Comparison of ENCODE assay signal across 8 cellular contexts in genomic region chr4:52658671-52659015, GRCh38. TPM values are rescaled to one million over a fixed set of nuclear protein-coding genes. Genes with fewer than 3 reads are reported as not detected.
DNase-seq lines count a peak whose midpoint lies in the region; ATAC-seq and TF ChIP-seq lines count a peak whose summit lies in the region.

No MANE protein-coding gene starts in this region.

- peak overlapping the region; percentile 91 for H2AFZ ChIP-seq in mammary epithelial cell (ENCODE audit: low read depth, low read length)

- peak overlapping the region; percentile 82 to 84 for H3K4me3 Mint-ChIP-seq in activated T-cell treated with anti-CD3 and anti-CD28 coated beads, Interleukin-2, amount 50 U/mL, for 72 hours

- H3K79me2 ChIP-seq in mammary epithelial cell (ENCODE audit: insufficient read depth, low read length) = peaks cover 57% of the 10 kb centered on the region

- TF ChIP-seq EP300 in upper lobe of left lung (IDR thresholded peaks at IDR 0.05) = no peak

- H3K9me3 ChIP-seq in HUES6 (ENCODE audit: control insufficient read depth, insufficient read depth, low read depth, low read length) (peaks cover 10% of the 10 kb centered on the region), mammary epithelial cell (replicated peaks; ENCODE audit: insufficient read depth, low read length) (no peaks in the 10 kb centered on the region), upper lobe of left lung (no peaks in the 10 kb centered on the region)

- dilution Hi-C loops in mammary epithelial cell (cut with HindIII; ENCODE audit: low sequenced_read_pairs) = loop anchor here (5.0 kb wide), 2 partner anchors 51 to 101 kb away; no protein-coding TSS in a partner anchor

- H3K9ac ChIP-seq in HUES6 (ENCODE audit: low read length) (peak overlapping the region; percentile 96), mammary epithelial cell (ENCODE audit: insufficient read depth, low read length) (peak overlapping the region; percentile 60)

- H4K20me1 ChIP-seq in mammary epithelial cell (ENCODE audit: insufficient read depth, low read length) = no peaks in the 10 kb centered on the region

- H3K36me3 Mint-ChIP-seq in activated T-cell treated with anti-CD3 and anti-CD28 coated beads, Interleukin-2, amount 50 U/mL, for 72 hours (ENCODE audit: insufficient read depth in 2 of 2) = peaks cover 5 to 7% of the 10 kb centered on the region in 2 donors

- intact Hi-C loops in mammary epithelial cell (cut with micrococcal nuclease) = loop anchor here (1.0 to 5.0 kb wide), 2 partner anchors 54 to 282 kb away; no protein-coding TSS in a partner anchor
- intact Hi-C loops in lower leg skin (cut with DNase I; ENCODE audit: low total_unique reads) = loop anchor here (10.0 kb wide), 1 partner anchor 56 kb away; no protein-coding TSS in a partner anchor

- TF ChIP-seq POLR2A in lower leg skin (IDR thresholded peaks at IDR 0.05) = no peak
- no peak for TF ChIP-seq POLR2A in upper lobe of left lung (IDR thresholded peaks at IDR 0.05)

- peak in 1 of 2 donors; percentile 11 for DNase-seq in activated T-cell treated with anti-CD3 and anti-CD28 coated beads, Interleukin-2, amount 50 U/mL, for 72 hours
- DNase-seq in activated T-cell treated with anti-CD3 and anti-CD28 coated beads, Interleukin-2, amount 50 U/mL, for 48 hours = no peak
- DNase-seq in mammary epithelial cell (no peak), lower leg skin (ENCODE audit: low spot score in 2 of 2) (no peak), upper lobe of left lung (no peak), AML-193 (lab: John Stamatoyannopoulos, UW) (no peak)

- no peak for TF ChIP-seq CTCF in mammary epithelial cell (conservative IDR thresholded peaks at IDR 0.05 in 1 of 2, IDR thresholded peaks at IDR 0.05 in 1 of 2; ENCODE audit: extremely low read depth in 1 of 2, insufficient read depth in 1 of 2, low read depth in 1 of 2, low read length in 2 of 2)
- TF ChIP-seq CTCF in lower leg skin (IDR thresholded peaks at IDR 0.05) = no peak
- TF ChIP-seq CTCF in upper lobe of left lung (IDR thresholded peaks at IDR 0.05) = no peak

- peaks cover 10% of the 10 kb centered on the region; the same call in 1 of the 2 replicates for H3K27me3 ChIP-seq in HUES6 (ENCODE audit: control insufficient read depth, insufficient read depth, low read length)
- no peaks in the 10 kb centered on the region for H3K27me3 ChIP-seq in mammary epithelial cell (ENCODE audit: insufficient read depth, low read length)
- H3K27me3 ChIP-seq in upper lobe of left lung = no peaks in the 10 kb centered on the region

- WGBS in mammary epithelial cell (ENCODE audit: low coverage, missing lambda C conversion rate) = 0% methylated on average over 1 of the region's 37 CpGs
- 0 to 1% methylated on average over 8 to 12 of the region's 37 CpGs for WGBS in lower leg skin, 2 donors
- WGBS in upper lobe of left lung, 2 donors = 1 to 2% methylated on average over 16 to 18 of the region's 37 CpGs

- in situ Hi-C loops in mammary epithelial cell (cut with MboI; ENCODE audit: low sequenced_read_pairs in 2 of 2) = no loop called here

- H3K27ac ChIP-seq in HUES6 (ENCODE audit: low read depth, low read length) (peak overlapping the region; percentile 82), mammary epithelial cell (ENCODE audit: insufficient read depth, low read depth, low read length) (peak overlapping the region; percentile 71), upper lobe of left lung (peak overlapping the region; percentile 87 to 98 (median 94))

- peak overlapping the region; percentile 86 for H3K4me2 ChIP-seq in mammary epithelial cell (ENCODE audit: insufficient read depth, low read depth, low read length)

- H3K27ac Mint-ChIP-seq in activated T-cell treated with anti-CD3 and anti-CD28 coated beads, Interleukin-2, amount 50 U/mL, for 72 hours = no peak overlapping the region

- ATAC-seq in activated T-cell treated with anti-CD3 and anti-CD28 coated beads, Interleukin-2, amount 50 U/mL, for 72 hours (replicated peaks in 1 of 2) = no peak
- ATAC-seq in upper lobe of left lung (ENCODE audit: low FRiP score in 2 of 2) (no peak), esophagus mucosa (no peak)

- no TSS peak for BruUV-seq in mammary epithelial cell (replicated peaks; lab: Mats Ljungman, UMichigan)

- peaks cover 20% of the 10 kb centered on the region for H3K36me3 ChIP-seq in HUES6 (ENCODE audit: control insufficient read depth, insufficient read depth, low read length)
- H3K36me3 ChIP-seq in mammary epithelial cell (ENCODE audit: insufficient read depth, low read length) = no peaks in the 10 kb centered on the region
- no peaks in the 10 kb centered on the region for H3K36me3 ChIP-seq in upper lobe of left lung

- no peaks in the 10 kb centered on the region for H3K9me3 Mint-ChIP-seq in activated T-cell treated with anti-CD3 and anti-CD28 coated beads, Interleukin-2, amount 50 U/mL, for 72 hours

- CTCF ChIA-PET in mammary epithelial cell (lab: Charles Lee; ENCODE audit: low non-redundant PET) = interaction anchor here (0.7 kb wide), 1 partner anchor 10 kb away, joined by 4 read pairs; no protein-coding TSS in a partner anchor

- H3K27me3 Mint-ChIP-seq in activated T-cell treated with anti-CD3 and anti-CD28 coated beads, Interleukin-2, amount 50 U/mL, for 72 hours (ENCODE audit: low read depth) = peaks cover 29% of the 10 kb centered on the region

- H3K4me3 ChIP-seq in HUES6 (ENCODE audit: low read depth, low read length) (peak overlapping the region; percentile 78), mammary epithelial cell (replicated peaks in 1 of 3; ENCODE audit: insufficient read depth in 1 of 3, low read depth in 2 of 3, low read length in 3 of 3) (peak overlapping the region; percentile 69 to 83 (median 72)), lower leg skin (ENCODE audit: low read depth, poor library complexity, severe bottlenecking) (peak overlapping the region; percentile 74), upper lobe of left lung (peak overlapping the region; percentile 74 to 88 (median 76))

- peaks cover 28% of the 10 kb centered on the region for H3K4me1 ChIP-seq in HUES6 (ENCODE audit: control insufficient read depth, insufficient read depth, low read length)
- H3K4me1 ChIP-seq in mammary epithelial cell (ENCODE audit: insufficient read depth, low read length) = peaks cover 10% of the 10 kb centered on the region
- H3K4me1 ChIP-seq in upper lobe of left lung = peaks cover 14 to 31% (median 16%) of the 10 kb centered on the region in 4 donors

- H3K4me1 Mint-ChIP-seq in activated T-cell treated with anti-CD3 and anti-CD28 coated beads, Interleukin-2, amount 50 U/mL, for 72 hours (ENCODE audit: low read depth) = peaks cover 20% of the 10 kb centered on the region

RNA-seq across cellular contexts. Expression of gene USP46, which starts 0.5 kb away (rescaled TPM):
- 1 to 10 TPM; 4.9 to 8.5 TPM for total RNA-seq in activated T-cell treated with anti-CD3 and anti-CD28 coated beads, Interleukin-2, amount 50 U/mL, for 72 hours
- total RNA-seq in mammary epithelial cell = 10 to 100 TPM; 15.2 to 24.9 TPM
- 7.3 TPM for polyA plus RNA-seq in mammary epithelial cell
- polyA minus RNA-seq in mammary epithelial cell = 25.9 TPM
- total RNA-seq in lower leg skin = 10 to 100 TPM in 3 of 4 donors, 1 to 10 TPM in 1; 7.5 to 16.7 (median 12.5) TPM
- 10 to 100 TPM in 3 of 6 donors, 1 to 10 TPM in 3; 4.2 to 14.0 (median 8.2) TPM for total RNA-seq in upper lobe of left lung
- 19.7 TPM for total RNA-seq in esophagus mucosa
